ENCODE assay signal across 12 cellular contexts in the genomic region with DNA sequence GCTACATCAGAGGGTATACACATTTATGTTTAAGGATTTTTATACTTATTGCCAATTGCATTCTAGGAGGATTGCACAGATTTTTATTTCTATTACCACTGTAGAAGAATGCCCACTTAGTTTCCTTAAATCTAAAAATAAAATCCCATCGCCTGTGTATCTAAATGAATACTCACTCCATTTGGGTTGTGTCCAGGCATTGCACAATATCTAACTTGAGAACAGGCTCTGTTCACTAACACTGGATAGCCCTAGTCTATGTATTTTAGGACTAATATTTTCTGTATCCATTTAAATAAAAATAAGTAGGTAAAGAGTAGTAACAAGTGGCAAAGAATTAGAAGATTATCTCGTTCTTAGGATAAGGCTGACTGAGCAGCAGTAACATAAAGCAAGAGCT. TPM values are rescaled to one million over a fixed set of nuclear protein-coding genes. Genes with fewer than 3 reads are reported as not detected.
DNase-seq lines count a peak whose midpoint lies in the region; ATAC-seq, FAIRE-seq and TF ChIP-seq lines count a peak whose summit lies in the region.
"Had no signal": no experiment of that assay in that cellular context is flagged by ENCODE, and none has a peak within 500 bp of the region (broad histone marks: within the 10 kb centered on the region; RNA-seq: fewer than 3 reads in every experiment).

No MANE protein-coding gene starts in this region.

- H3K27ac ChIP-seq in ACC112 (ENCODE audit: low read depth, low read length) (peak overlapping the region; percentile 97), OCI-LY7 (ENCODE audit: low read depth, low read length, poor library complexity, severe bottlenecking) (no peak overlapping the region), esophagus squamous epithelium (peak overlapping the region; percentile 64 to 93 (median 86)), neural progenitor cell (peak overlapping the region; percentile 40)
- H3K27ac ChIP-seq: KMS-11, neutrophil had no signal

- no peaks in the 10 kb centered on the region for H3K9me3 Mint-ChIP-seq in neural progenitor cell

- peak overlapping the region; percentile 60 for H3K27ac Mint-ChIP-seq in neural progenitor cell

- H3K4me2 ChIP-seq in OCI-LY7 (ENCODE audit: low read length) (no peak overlapping the region), neural progenitor cell (no peak overlapping the region)
- H3K4me2 ChIP-seq: KMS-11 had no signal

- TF ChIP-seq CTCF in OCI-LY7 (conservative IDR thresholded peaks at IDR 0.05; ENCODE audit: low read length) (no peak), esophagus squamous epithelium (IDR thresholded peaks at IDR 0.05) (no peak), neural progenitor cell (IDR thresholded peaks at IDR 0.05) (no peak)

- no peaks in the 10 kb centered on the region for H3K9me2 ChIP-seq in OCI-LY7 (ENCODE audit: insufficient read depth, low read length)

- POLR2A ChIA-PET in OCI-LY7 (lab: Charles Lee) = no interaction called here

- H3K27me3 ChIP-seq in ACC112 (ENCODE audit: insufficient read depth, low read length) (no peaks in the 10 kb centered on the region), esophagus squamous epithelium (no peaks in the 10 kb centered on the region), neural progenitor cell (no peaks in the 10 kb centered on the region)
- H3K27me3 ChIP-seq: neutrophil had no signal

- H4K20me1 ChIP-seq in OCI-LY7 (ENCODE audit: insufficient read depth, low read length) = no peaks in the 10 kb centered on the region
- H4K20me1 ChIP-seq in neural progenitor cell (ENCODE audit: low read depth) = no peaks in the 10 kb centered on the region

- no peak for ATAC-seq in HG03439 (IDR thresholded peaks at IDR 0.05; ENCODE audit: unreplicated experiment)

- CTCF ChIA-PET in OCI-LY7 (lab: Charles Lee; ENCODE audit: unreplicated experiment) = no interaction called here

- TF ChIP-seq POLR2A in esophagus squamous epithelium (IDR thresholded peaks at IDR 0.05) (no peak), GM12891 (IDR thresholded peaks at IDR 0.05; ENCODE audit: low read depth, low read length) (no peak)

- intact Hi-C loops in OCI-LY7 (cut with micrococcal nuclease; ENCODE audit: unreplicated experiment) (no loop called here), esophagus squamous epithelium (cut with DNase I) (loop anchor here (10.0 kb wide), 1 partner anchor 48 kb away; a partner anchor contains a TSS)

- H3K9ac ChIP-seq in neural progenitor cell = no peak overlapping the region
- H3K9ac ChIP-seq: KMS-11 had no signal

- H3K36me3 ChIP-seq in ACC112 (ENCODE audit: insufficient read depth, low read length) = no peaks in the 10 kb centered on the region
- H3K36me3 ChIP-seq in OCI-LY7 (ENCODE audit: insufficient read depth, low read length) = no peaks in the 10 kb centered on the region
- no peaks in the 10 kb centered on the region for H3K36me3 ChIP-seq in esophagus squamous epithelium
- no peaks in the 10 kb centered on the region for H3K36me3 ChIP-seq in neural progenitor cell
- H3K36me3 ChIP-seq: neutrophil had no signal

- H3K4me3 Mint-ChIP-seq in neural progenitor cell = no peak overlapping the region

- no peak for DNase-seq in OCI-LY7 (ENCODE audit: low spot score)
- DNase-seq in esophagus squamous epithelium (lab: John Stamatoyannopoulos, UW) = no peak
- no peak for DNase-seq in neural progenitor cell (ENCODE audit: low spot score)
- DNase-seq in NCI-H2107 treated with DMSO at 0.1 percent for 48 hours (lab: John Stamatoyannopoulos, UW; ENCODE audit: unreplicated experiment) = no peak
- DNase-seq in Kasumi-1 (lab: John Stamatoyannopoulos, UW) = no peak
- no peak for DNase-seq in GM12891 (ENCODE audit: insufficient read length, low spot score)
- DNase-seq: Caco-2, T1000 had no signal

- H3K79me2 ChIP-seq in ACC112 (ENCODE audit: control insufficient read depth, insufficient read depth, low read length, unreplicated experiment) (no peaks in the 10 kb centered on the region), OCI-LY7 (ENCODE audit: insufficient read depth, low read depth, low read length) (no peaks in the 10 kb centered on the region), neural progenitor cell (ENCODE audit: low read depth) (no peaks in the 10 kb centered on the region)

- H3K27me3 Mint-ChIP-seq in neural progenitor cell (ENCODE audit: insufficient read depth, low read depth) = peaks cover 7% of the 10 kb centered on the region

- H3K4me1 ChIP-seq in ACC112 (ENCODE audit: control insufficient read depth, insufficient read depth, low read length, unreplicated experiment) (peaks cover 43% of the 10 kb centered on the region), OCI-LY7 (ENCODE audit: insufficient read depth, low read length, poor library complexity, severe bottlenecking) (peaks cover 14% of the 10 kb centered on the region), esophagus squamous epithelium (peaks cover 27 to 68% (median 35%) of the 10 kb centered on the region in 3 donors), neural progenitor cell (peaks cover 26% of the 10 kb centered on the region)

- WGBS in esophagus squamous epithelium, 2 donors = 4 to 5% methylated on average over 2 of the region's 2 CpGs

- no peaks in the 10 kb centered on the region for H3K36me3 Mint-ChIP-seq in neural progenitor cell

- H3K9me3 ChIP-seq in OCI-LY7 (ENCODE audit: low read length) (no peaks in the 10 kb centered on the region), esophagus squamous epithelium (no peaks in the 10 kb centered on the region), neural progenitor cell (ENCODE audit: low read depth) (no peaks in the 10 kb centered on the region)
- H3K9me3 ChIP-seq: Caco-2, neutrophil had no signal

- peaks cover 36% of the 10 kb centered on the region for H3K4me1 Mint-ChIP-seq in neural progenitor cell

- peak overlapping the region; percentile 94 for H2AFZ ChIP-seq in ACC112 (ENCODE audit: low read length, unreplicated experiment)
- peak overlapping the region; percentile 61; the same call in 1 of the 2 replicates for H2AFZ ChIP-seq in OCI-LY7 (ENCODE audit: low read length)
- H2AFZ ChIP-seq in neural progenitor cell (replicated peaks) = peak overlapping the region; percentile 82

- peaks cover 20% of the 10 kb centered on the region for H3F3A ChIP-seq in neural progenitor cell (ENCODE audit: low read depth)

- H3K4me3 ChIP-seq in ACC112 (ENCODE audit: low read depth, low read length) (peak overlapping the region; percentile 63), OCI-LY7 (ENCODE audit: low read depth, low read length, poor library complexity, severe bottlenecking) (no peak overlapping the region), esophagus squamous epithelium (peak overlapping the region in 1 of 4 donors; percentile 3), neural progenitor cell (no peak overlapping the region)

- no peak for FAIRE-seq in GM12891 (lab: Jason Lieb, UNC)

- no TSS peak for BruUV-seq in OCI-LY7 (replicated peaks; lab: Mats Ljungman, UMichigan)

TF ChIP-seq in GM12891, 5 proteins besides CTCF, POLR2A, EP300 and RAD21:
- TF ChIP-seq POU2F2 (IDR thresholded peaks at IDR 0.05; ENCODE audit: low read depth, low read length) (no peak), SPI1 (IDR thresholded peaks at IDR 0.05; ENCODE audit: low read depth, low read length) (no peak), PAX5 (IDR thresholded peaks at IDR 0.05; ENCODE audit: insufficient read depth, low read length, severe bottlenecking) (no peak), TAF1 (IDR thresholded peaks at IDR 0.05; ENCODE audit: low read depth, low read length) (no peak), POLR2AphosphoS5 (IDR thresholded peaks at IDR 0.05; ENCODE audit: low read depth, low read length) (no peak)

RNA-seq across cellular contexts. Expression of a gene that starts 4.1 kb away (rescaled TPM):
- total RNA-seq in OCI-LY7 (2014; rRNA removed; shearing (Covaris generic)) = not detected in 2 replicates
- total RNA-seq in OCI-LY7 (2022) (not detected in 2 replicates), esophagus squamous epithelium (10 to 100 TPM in 1 of 4 donors, 1 to 10 TPM in 3; 2.4 to 10.2 (median 3.7) TPM), neural progenitor cell (ENCODE audit: low replicate concordance) (0.65 TPM in 1 of 2 replicates, not detected in the other)
- polyA plus RNA-seq in GM12891 (2012; ENCODE audit: low read depth, missing spikeins) = not detected

RNA-seq across cellular contexts. Expression of a gene that starts 10.3 kb away (rescaled TPM):
- not detected in 2 replicates for total RNA-seq in OCI-LY7 (2014; rRNA removed; shearing (Covaris generic))
- total RNA-seq in OCI-LY7 (2022) = not detected in 2 replicates
- total RNA-seq in esophagus squamous epithelium = under 1 TPM in 1 of 4 donors, not detected in 3; 0.19 TPM
- not detected in 2 replicates for total RNA-seq in neural progenitor cell (ENCODE audit: low replicate concordance)
- polyA plus RNA-seq in GM12891 (2012; ENCODE audit: low read depth, missing spikeins) = not detected
- total RNA-seq: Caco-2 had no signal

RNA-seq across cellular contexts. Expression of a gene that starts 11.2 kb away (rescaled TPM):
- not detected in 2 replicates for total RNA-seq in OCI-LY7 (2014; rRNA removed; shearing (Covaris generic))
- total RNA-seq in OCI-LY7 (2022) (not detected in 2 replicates), esophagus squamous epithelium (10 to 100 TPM; 22.9 to 85.0 (median 45.2) TPM), neural progenitor cell (ENCODE audit: low replicate concordance) (0.45 TPM in 1 of 2 replicates, not detected in the other)
- not detected for polyA plus RNA-seq in GM12891 (2012; ENCODE audit: low read depth, missing spikeins)

RNA-seq across cellular contexts. Expression of a gene that starts 14.3 kb away (rescaled TPM):
- total RNA-seq in OCI-LY7 (2014; rRNA removed; shearing (Covaris generic)) = 5.5 and 6.9 TPM in 2 replicates
- total RNA-seq in OCI-LY7 (2022) (5.5 and 7.3 TPM in 2 replicates), esophagus squamous epithelium (10 to 100 TPM in 2 of 4 donors, 1 to 10 TPM in 2; 2.8 to 26.1 (median 9.2) TPM), neural progenitor cell (ENCODE audit: low replicate concordance) (23.6 and 25.2 TPM in 2 replicates)
- polyA plus RNA-seq in GM12891 (2012; ENCODE audit: low read depth, missing spikeins) = 0.35 TPM

RNA-seq across cellular contexts. Expression of a gene that starts 43.5 kb away (rescaled TPM):
- 14.8 and 17.3 TPM in 2 replicates for total RNA-seq in OCI-LY7 (2014; rRNA removed; shearing (Covaris generic))
- total RNA-seq in OCI-LY7 (2022) (18.8 and 22.4 TPM in 2 replicates), esophagus squamous epithelium (10 to 100 TPM; 12.7 to 28.8 (median 17.7) TPM), neural progenitor cell (ENCODE audit: low replicate concordance) (28.6 and 46.7 TPM in 2 replicates)
- 100 TPM for polyA plus RNA-seq in GM12891 (2012; ENCODE audit: low read depth, missing spikeins)

Comparison
In these comparisons a context has a peak if more than half of its experiments do, and no peak if none do; other contexts are left out.
1. RNA of a gene that starts 11.2 kb away (total RNA-seq): 22.9 to 85.0 TPM in esophagus squamous epithelium; 0.45 TPM in neural progenitor cell and not detected in OCI-LY7; every median in the first group is over 10 times any median in the second.
2. Peak in every context shown above with its lines, with median percentiles within 50 percentile points of each other: H2AFZ ChIP-seq.